In the genomic region with DNA sequence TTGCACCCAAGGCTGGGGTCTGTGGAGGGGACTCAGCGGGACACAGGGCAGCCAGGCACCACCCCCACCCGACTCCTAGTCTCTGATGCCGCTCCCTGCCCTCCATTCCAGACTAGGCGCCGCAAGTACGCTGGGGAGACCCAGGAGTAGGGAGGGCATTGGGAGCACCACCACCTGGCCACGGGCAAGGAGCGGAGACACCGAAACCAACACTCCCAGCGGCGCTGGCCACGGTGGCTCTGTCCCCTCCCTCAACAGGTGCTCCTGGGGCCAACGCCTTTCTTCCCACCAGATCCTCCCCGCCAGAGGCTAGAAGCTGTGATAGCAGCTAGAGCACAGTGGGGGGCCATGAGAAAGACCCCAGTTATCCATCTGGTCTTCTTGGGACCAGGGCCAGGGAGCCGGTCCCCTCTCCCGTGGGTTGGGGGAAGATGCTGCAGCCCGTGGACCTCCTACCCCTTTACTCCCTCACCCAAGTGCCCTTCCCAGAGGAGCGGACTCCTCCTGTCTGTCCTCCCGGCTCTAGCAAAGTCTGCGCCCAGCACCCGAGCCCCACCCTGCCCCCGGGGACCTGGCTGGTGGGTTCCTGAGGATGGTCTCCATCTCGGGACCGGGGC, we compare ENCODE assay signal across 10 cellular contexts. TPM values are rescaled to one million over a fixed set of nuclear protein-coding genes. Genes with fewer than 3 reads are reported as not detected.
A peak's percentile ranks its signal among the peaks of the same experiment; 100 is the strongest.
DNase-seq lines count a peak whose midpoint lies in the region; ATAC-seq and FAIRE-seq lines count a peak whose summit lies in the region.
"Had no signal": no experiment of that assay in that cellular context is flagged by ENCODE, and none has a peak within 500 bp of the region (broad histone marks: within the 10 kb centered on the region; RNA-seq: fewer than 3 reads in every experiment).

No MANE protein-coding gene starts in this region.

- POLR2A ChIA-PET in activated CD4-positive, alpha-beta T cell treated with anti-CD3 and anti-CD28 coated beads, Interleukin-2, amount 10 ng/mL, durations not matched to agents 7 days and 5 days (lab: Charles Lee): no interaction called here

- peaks cover 2% of the 10 kb centered on the region in 2 donors for H3K36me3 ChIP-seq in small intestine (ENCODE audit: control insufficient read depth in 2 of 2, insufficient read depth in 2 of 2, low read length in 2 of 2)

- 5 to 15% (median 11%) methylated on average over 23 to 24 of the region's 24 CpGs for WGBS in small intestine, 3 donors

- DNase-seq in activated CD4-positive, alpha-beta T cell treated with anti-CD3 and anti-CD28 coated beads, Interleukin-2, amount 10 ng/mL, durations not matched to agents 7 days and 5 days: no peak
- no peak for DNase-seq in activated CD4-positive, alpha-beta T cell treated with anti-CD3 and anti-CD28 coated beads, Interleukin-2, amount 50 U/mL, for 48 hours
- DNase-seq in NCI-H146 treated with DMSO at 0.1 percent for 48 hours (lab: John Stamatoyannopoulos, UW; ENCODE audit: unreplicated experiment) (peak; percentile 46), small intestine (peak; percentile 30), DMS153 treated with DMSO at 0.1 percent for 48 hours (lab: John Stamatoyannopoulos, UW; ENCODE audit: unreplicated experiment) (no peak)
- DNase-seq in effector memory CD8-positive, alpha-beta T cell: no peak
- DNase-seq in stimulated activated CD4-positive, alpha-beta T cell treated with anti-CD3 and anti-CD28 coated beads, Interleukin-2, amount 100 ng/mL, for 24 hours: no peak
- DNase-seq: GOT3 had no signal

- peak overlapping the region; percentile 58 for H3K4me3 Mint-ChIP-seq in activated CD4-positive, alpha-beta T cell treated with anti-CD3 and anti-CD28 coated beads, Interleukin-2, amount 10 ng/mL, durations not matched to agents 7 days and 5 days
- H3K4me3 Mint-ChIP-seq in effector memory CD8-positive, alpha-beta T cell: peak overlapping the region; percentile 67 to 73

- H3K27ac ChIP-seq in small intestine (ENCODE audit: low read depth in 1 of 2, low read length in 1 of 2): no peak overlapping the region

- H3K9me3 ChIP-seq in small intestine (ENCODE audit: control insufficient read depth, low read depth): no peaks in the 10 kb centered on the region

- CTCF ChIA-PET in activated CD4-positive, alpha-beta T cell treated with anti-CD3 and anti-CD28 coated beads, Interleukin-2, amount 10 ng/mL, durations not matched to agents 7 days and 5 days (lab: Charles Lee): no interaction called here

- peaks cover 3 to 15% of the 10 kb centered on the region in 2 donors for H3K27me3 ChIP-seq in small intestine (ENCODE audit: control insufficient read depth in 2 of 2, insufficient read depth in 2 of 2, low read length in 2 of 2)

- H3K4me1 Mint-ChIP-seq in activated CD4-positive, alpha-beta T cell treated with anti-CD3 and anti-CD28 coated beads, Interleukin-2, amount 10 ng/mL, durations not matched to agents 7 days and 5 days: peaks cover 27% of the 10 kb centered on the region
- peaks cover 16% of the 10 kb centered on the region in 2 donors for H3K4me1 Mint-ChIP-seq in effector memory CD8-positive, alpha-beta T cell (ENCODE audit: low read depth in 2 of 2)

- H3K9me3 Mint-ChIP-seq in activated CD4-positive, alpha-beta T cell treated with anti-CD3 and anti-CD28 coated beads, Interleukin-2, amount 10 ng/mL, durations not matched to agents 7 days and 5 days: no peaks in the 10 kb centered on the region
- no peaks in the 10 kb centered on the region for H3K9me3 Mint-ChIP-seq in effector memory CD8-positive, alpha-beta T cell

- H3K4me3 ChIP-seq in small intestine (ENCODE audit: low read depth in 1 of 2, low read length in 2 of 2): peak overlapping the region in 1 of 2 donors; percentile 22

- FAIRE-seq in small intestine (lab: Jason Lieb, UNC): no peak
- FAIRE-seq: bronchial epithelial cell had no signal

- peaks cover 4% of the 10 kb centered on the region for H3K36me3 Mint-ChIP-seq in activated CD4-positive, alpha-beta T cell treated with anti-CD3 and anti-CD28 coated beads, Interleukin-2, amount 10 ng/mL, durations not matched to agents 7 days and 5 days (ENCODE audit: low read depth)
- H3K36me3 Mint-ChIP-seq in effector memory CD8-positive, alpha-beta T cell (ENCODE audit: insufficient read depth): peaks cover 13% of the 10 kb centered on the region

- no peak for ATAC-seq in effector memory CD8-positive, alpha-beta T cell (replicated peaks)
- ATAC-seq in HG03354 (IDR thresholded peaks at IDR 0.05; ENCODE audit: poor library complexity, severe bottlenecking, unreplicated experiment): no peak

- no peak overlapping the region for H3K27ac Mint-ChIP-seq in activated CD4-positive, alpha-beta T cell treated with anti-CD3 and anti-CD28 coated beads, Interleukin-2, amount 10 ng/mL, durations not matched to agents 7 days and 5 days
- H3K27ac Mint-ChIP-seq in effector memory CD8-positive, alpha-beta T cell: peak overlapping the region in 1 of 2 donors; percentile 84

- peaks cover 21% of the 10 kb centered on the region for H3K27me3 Mint-ChIP-seq in activated CD4-positive, alpha-beta T cell treated with anti-CD3 and anti-CD28 coated beads, Interleukin-2, amount 10 ng/mL, durations not matched to agents 7 days and 5 days
- H3K27me3 Mint-ChIP-seq in effector memory CD8-positive, alpha-beta T cell: peaks cover 5 to 12% of the 10 kb centered on the region in 2 donors

- H3K4me1 ChIP-seq in small intestine (ENCODE audit: control insufficient read depth in 2 of 2, insufficient read depth in 1 of 2, low read depth in 1 of 2, low read length in 1 of 2): no peaks in the 10 kb centered on the region

RNA-seq across cellular contexts. Expression of gene SYNGR3, which starts 0.5 kb away (rescaled TPM):
- 1 to 10 TPM; 1.3 to 1.9 TPM for total RNA-seq in activated CD4-positive, alpha-beta T cell treated with anti-CD3 and anti-CD28 coated beads, Interleukin-2, amount 10 ng/mL, durations not matched to agents 7 days and 5 days
- 1 to 10 TPM in 2 of 3 donors, under 1 TPM in 1; 0.45 to 5.4 (median 1.1) TPM for polyA plus RNA-seq in small intestine

RNA-seq across cellular contexts. Expression of gene GFER, which starts 5.3 kb away (rescaled TPM):
- 10 to 100 TPM; 23.8 to 25.2 TPM for total RNA-seq in activated CD4-positive, alpha-beta T cell treated with anti-CD3 and anti-CD28 coated beads, Interleukin-2, amount 10 ng/mL, durations not matched to agents 7 days and 5 days
- polyA plus RNA-seq in small intestine: 100 to 1,000 TPM in 2 of 3 donors, 10 to 100 TPM in 1; 58.0 to 261 (median 131) TPM

RNA-seq across cellular contexts. Expression of gene NOXO1, which starts 8.0 kb away (rescaled TPM):
- under 1 TPM; 0.87 to 0.89 TPM for total RNA-seq in activated CD4-positive, alpha-beta T cell treated with anti-CD3 and anti-CD28 coated beads, Interleukin-2, amount 10 ng/mL, durations not matched to agents 7 days and 5 days
- 10 to 100 TPM in 2 of 3 donors, 1 to 10 TPM in 1; 5.0 to 30.5 (median 16.5) TPM for polyA plus RNA-seq in small intestine

RNA-seq across cellular contexts. Expression of gene TBL3, which starts 17.5 kb away (rescaled TPM):
- total RNA-seq in activated CD4-positive, alpha-beta T cell treated with anti-CD3 and anti-CD28 coated beads, Interleukin-2, amount 10 ng/mL, durations not matched to agents 7 days and 5 days: 10 to 100 TPM; 26.1 to 27.0 TPM
- 10 to 100 TPM; 45.4 to 49.7 (median 45.8) TPM for polyA plus RNA-seq in small intestine

RNA-seq across cellular contexts. Expression of gene ZNF598, which starts 20.3 kb away (rescaled TPM):
- total RNA-seq in activated CD4-positive, alpha-beta T cell treated with anti-CD3 and anti-CD28 coated beads, Interleukin-2, amount 10 ng/mL, durations not matched to agents 7 days and 5 days: 10 to 100 TPM; 56.3 to 56.5 TPM
- polyA plus RNA-seq in small intestine: 10 to 100 TPM; 27.6 to 51.9 (median 31.8) TPM

Comparison
In these comparisons a context has a peak if more than half of its experiments do, and no peak if none do; other contexts are left out.
1. DNase-seq: peak in NCI-H146 treated with DMSO at 0.1 percent for 48 hours (single experiment) and small intestine (single experiment); none in activated CD4-positive, alpha-beta T cell treated with anti-CD3 and anti-CD28 coated beads, Interleukin-2, amount 10 ng/mL, durations not matched to agents 7 days and 5 days (single experiment), activated CD4-positive, alpha-beta T cell treated with anti-CD3 and anti-CD28 coated beads, Interleukin-2, amount 50 U/mL, for 48 hours (0 of 2), effector memory CD8-positive, alpha-beta T cell (0 of 3), stimulated activated CD4-positive, alpha-beta T cell treated with anti-CD3 and anti-CD28 coated beads, Interleukin-2, amount 100 ng/mL, for 24 hours (0 of 2) and DMS153 treated with DMSO at 0.1 percent for 48 hours (single experiment).